In the genomic region with DNA sequence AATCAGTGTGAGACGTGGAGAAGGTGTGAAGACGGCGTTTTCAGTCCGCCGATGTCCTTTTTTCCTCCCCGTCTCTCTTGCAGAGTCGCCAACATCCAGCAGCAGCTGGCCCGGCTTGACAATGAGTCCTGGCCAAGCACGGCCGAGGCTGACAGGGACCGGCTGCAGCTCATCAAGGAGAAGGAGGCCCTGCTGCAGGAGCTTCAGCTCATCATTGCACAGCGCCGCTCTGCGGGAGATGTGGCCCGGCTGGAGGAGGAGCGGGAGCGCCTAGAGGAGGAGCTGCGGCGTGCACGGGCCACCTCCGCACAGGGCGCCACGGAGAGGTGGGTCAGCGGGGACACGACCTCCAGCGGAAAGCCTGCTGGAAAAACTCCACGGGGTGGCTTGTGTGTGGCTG, we compare ENCODE assay signal across 2 cellular contexts.
TF ChIP-seq lines count a peak whose summit lies in the region.

No MANE protein-coding gene starts in this region.

TF ChIP-seq in K562, 482 proteins besides CTCF, POLR2A, EP300 and RAD21:
- TF ChIP-seq, protein P1, sequence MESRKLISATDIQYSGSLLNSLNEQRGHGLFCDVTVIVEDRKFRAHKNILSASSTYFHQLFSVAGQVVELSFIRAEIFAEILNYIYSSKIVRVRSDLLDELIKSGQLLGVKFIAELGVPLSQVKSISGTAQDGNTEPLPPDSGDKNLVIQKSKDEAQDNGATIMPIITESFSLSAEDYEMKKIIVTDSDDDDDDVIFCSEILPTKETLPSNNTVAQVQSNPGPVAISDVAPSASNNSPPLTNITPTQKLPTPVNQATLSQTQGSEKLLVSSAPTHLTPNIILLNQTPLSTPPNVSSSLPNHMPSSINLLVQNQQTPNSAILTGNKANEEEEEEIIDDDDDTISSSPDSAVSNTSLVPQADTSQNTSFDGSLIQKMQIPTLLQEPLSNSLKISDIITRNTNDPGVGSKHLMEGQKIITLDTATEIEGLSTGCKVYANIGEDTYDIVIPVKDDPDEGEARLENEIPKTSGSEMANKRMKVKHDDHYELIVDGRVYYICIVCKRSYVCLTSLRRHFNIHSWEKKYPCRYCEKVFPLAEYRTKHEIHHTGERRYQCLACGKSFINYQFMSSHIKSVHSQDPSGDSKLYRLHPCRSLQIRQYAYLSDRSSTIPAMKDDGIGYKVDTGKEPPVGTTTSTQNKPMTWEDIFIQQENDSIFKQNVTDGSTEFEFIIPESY (CRISPR knock-in tag; IDR thresholded peaks at IDR 0.05) = no peak
- TF ChIP-seq MED1 (CRISPR knock-in tag; IDR thresholded peaks at IDR 0.05; ENCODE audit: borderline replicate concordance) = no peak
- TF ChIP-seq CREBBP (IDR thresholded peaks at IDR 0.05; ENCODE audit: low read depth, low read length) = no peak
- TF ChIP-seq MCM2 (IDR thresholded peaks at IDR 0.05; ENCODE audit: low read depth) = no peak
- TF ChIP-seq SMARCE1 (IDR thresholded peaks at IDR 0.05) = no peak
- TF ChIP-seq SPI1 (IDR thresholded peaks at IDR 0.05; ENCODE audit: borderline replicate concordance, low read depth, low read length) = no peak
- no peak for TF ChIP-seq KLF13 (tag; IDR thresholded peaks at IDR 0.05; ENCODE audit: borderline replicate concordance, low read depth)
- TF ChIP-seq YY1 (IDR thresholded peaks at IDR 0.05; ENCODE audit: borderline replicate concordance in 1 of 3, control insufficient read depth in 1 of 3, extremely low read depth in 1 of 3, insufficient read depth in 3 of 3, insufficient read length in 1 of 3, insufficient replicate concordance in 2 of 3, low read depth in 1 of 3, low read length in 2 of 3) = no peak
- no peak for TF ChIP-seq FOXA3 (CRISPR knock-in tag; conservative IDR thresholded peaks at IDR 0.05 in 1 of 2, IDR thresholded peaks at IDR 0.05 in 1 of 2)
- no peak for TF ChIP-seq TCF7 (IDR thresholded peaks at IDR 0.05; ENCODE audit: borderline replicate concordance)
- no peak for TF ChIP-seq RNF2 (IDR thresholded peaks at IDR 0.05)
- TF ChIP-seq, protein P2, sequence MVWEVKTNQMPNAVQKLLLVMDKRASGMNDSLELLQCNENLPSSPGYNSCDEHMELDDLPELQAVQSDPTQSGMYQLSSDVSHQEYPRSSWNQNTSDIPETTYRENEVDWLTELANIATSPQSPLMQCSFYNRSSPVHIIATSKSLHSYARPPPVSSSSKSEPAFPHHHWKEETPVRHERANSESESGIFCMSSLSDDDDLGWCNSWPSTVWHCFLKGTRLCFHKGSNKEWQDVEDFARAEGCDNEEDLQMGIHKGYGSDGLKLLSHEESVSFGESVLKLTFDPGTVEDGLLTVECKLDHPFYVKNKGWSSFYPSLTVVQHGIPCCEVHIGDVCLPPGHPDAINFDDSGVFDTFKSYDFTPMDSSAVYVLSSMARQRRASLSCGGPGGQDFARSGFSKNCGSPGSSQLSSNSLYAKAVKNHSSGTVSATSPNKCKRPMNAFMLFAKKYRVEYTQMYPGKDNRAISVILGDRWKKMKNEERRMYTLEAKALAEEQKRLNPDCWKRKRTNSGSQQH (CRISPR knock-in tag; IDR thresholded peaks at IDR 0.05) = no peak
TF ChIP-seq in K562: peak in this region for 0.

TF ChIP-seq in HEK293T, 16 proteins besides CTCF, POLR2A, EP300 and RAD21:
- TF ChIP-seq FOXA1 (IDR thresholded peaks at IDR 0.05) = no peak
- TF ChIP-seq FOXK2 (IDR thresholded peaks at IDR 0.05) = no peak
- TF ChIP-seq SUZ12 (IDR thresholded peaks at IDR 0.05) = no peak
- no peak for TF ChIP-seq CTBP1 (IDR thresholded peaks at IDR 0.05; ENCODE audit: borderline replicate concordance)
- no peak for TF ChIP-seq ELF4 (IDR thresholded peaks at IDR 0.05)
- no peak for TF ChIP-seq TARDBP (IDR thresholded peaks at IDR 0.05)
- TF ChIP-seq LEF1 (IDR thresholded peaks at IDR 0.05; ENCODE audit: borderline replicate concordance) = no peak
- no peak for TF ChIP-seq ZNF384 (IDR thresholded peaks at IDR 0.05)
- no peak for TF ChIP-seq PKNOX1 (IDR thresholded peaks at IDR 0.05)
- TF ChIP-seq FOXM1 (IDR thresholded peaks at IDR 0.05; ENCODE audit: borderline replicate concordance) = no peak
- no peak for TF ChIP-seq BHLHE40 (IDR thresholded peaks at IDR 0.05; ENCODE audit: borderline replicate concordance)
- TF ChIP-seq SP1 (IDR thresholded peaks at IDR 0.05) = no peak
- TF ChIP-seq NFRKB (IDR thresholded peaks at IDR 0.05) = no peak
TF ChIP-seq in HEK293T: peak in this region for 0.
